In the genomic region with DNA sequence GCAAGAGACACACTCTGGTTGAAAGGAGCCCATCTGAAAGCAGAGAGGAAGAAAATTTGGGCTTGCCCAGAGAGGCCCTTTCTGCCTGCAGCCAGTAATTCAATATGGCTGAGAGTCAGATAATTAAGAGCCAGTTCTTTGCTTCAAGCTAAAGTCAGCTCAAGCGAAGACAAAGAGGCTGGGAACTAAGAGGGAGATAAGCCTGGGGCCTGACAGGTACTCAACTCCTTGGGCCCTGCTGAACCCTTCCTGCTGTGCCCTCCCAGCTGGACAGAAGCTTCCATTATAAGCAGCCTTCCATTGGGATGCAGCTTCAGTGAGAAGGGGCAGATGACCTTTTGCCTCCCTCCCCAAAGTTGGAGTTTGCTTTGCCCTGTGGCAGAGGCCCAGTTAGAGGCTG, we compare ENCODE assay signal across 25 cellular contexts. TPM values are rescaled to one million over a fixed set of nuclear protein-coding genes. Genes with fewer than 3 reads are reported as not detected.
DNase-seq lines count a peak whose midpoint lies in the region; ATAC-seq, FAIRE-seq and TF ChIP-seq lines count a peak whose summit lies in the region.
"Had no signal": no experiment of that assay in that cellular context is flagged by ENCODE, and none has a peak within 500 bp of the region (broad histone marks: within the 10 kb centered on the region; RNA-seq: fewer than 3 reads in every experiment).

No MANE protein-coding gene starts in this region.

- TF ChIP-seq EP300 in HepG2 (IDR thresholded peaks at IDR 0.05; ENCODE audit: low read depth in 2 of 2, low read length in 2 of 2) (no peak), HepG2 (CRISPR knock-in tag; IDR thresholded peaks at IDR 0.05; ENCODE audit: borderline replicate concordance) (no peak)

- no peak overlapping the region for H3K4me2 ChIP-seq in HepG2 (ENCODE audit: low read depth, low read length)
- H3K4me2 ChIP-seq in neuronal stem cell (ENCODE audit: insufficient read depth, low read length, poor library complexity, severe bottlenecking), result no peak overlapping the region
- H3K4me2 ChIP-seq: BLaER1, GM23338 had no signal

- DNase-seq in HepG2 (ENCODE audit: low spot score) (no peak), right lobe of liver (no peak), WERI-Rb-1 (peak; percentile 34), neuronal stem cell (ENCODE audit: low spot score) (no peak)
- DNase-seq in stimulated activated naive CD4-positive, alpha-beta T cell treated with Interleukin-2 at 50 U/mL for 16 hours (lab: John Stamatoyannopoulos, UW), result no peak
- no peak for DNase-seq in stimulated activated CD4-positive, alpha-beta T cell treated with anti-CD3 and anti-CD28 coated beads, Interleukin-4, amount 100 ng/mL, for 24 hours
- DNase-seq: Caco-2; CD4-positive, CD25-positive, alpha-beta regulatory T cell; CD8-positive, alpha-beta T cell; DMS79; EL; GF-D8; H9 had no signal

- H2BK120ac ChIP-seq in neuronal stem cell (ENCODE audit: low read depth, low read length), result no peak overlapping the region

- CTCF ChIA-PET in HepG2 (lab: Yijun Ruan, JAX; ENCODE audit: low intra/inter-chr PET ratio, low total read pairs), result no interaction called here

- BruUV-seq in HepG2 (replicated peaks; lab: Mats Ljungman, UMichigan), result no TSS peak

- no peak overlapping the region for H2AFZ ChIP-seq in HepG2 (ENCODE audit: low read length)
- no peak overlapping the region for H2AFZ ChIP-seq in neuronal stem cell (ENCODE audit: low read length)
- H2AFZ ChIP-seq: GM23338 had no signal

- H3K9me3 ChIP-seq in HepG2 (ENCODE audit: low read length) (no peaks in the 10 kb centered on the region), right lobe of liver (no peaks in the 10 kb centered on the region), WERI-Rb-1 (ENCODE audit: severe bottlenecking) (no peaks in the 10 kb centered on the region), neuronal stem cell (replicated peaks in 1 of 2; ENCODE audit: control insufficient read depth in 2 of 2, insufficient read depth in 1 of 2, low read depth in 1 of 2, low read length in 2 of 2) (peaks cover 0 to 2% of the 10 kb centered on the region in 2 donors)
- H3K9me3 ChIP-seq: BLaER1, Caco-2 had no signal

- H3K23ac ChIP-seq in neuronal stem cell (ENCODE audit: low read depth, low read length, poor library complexity), result no peak overlapping the region

- H3K4me1 ChIP-seq in HepG2 (ENCODE audit: insufficient read depth, low read length), result no peaks in the 10 kb centered on the region
- peaks cover 0 to 6% (median 0%) of the 10 kb centered on the region in 4 donors for H3K4me1 ChIP-seq in right lobe of liver
- H3K4me1 ChIP-seq in neuronal stem cell (ENCODE audit: control insufficient read depth in 2 of 2, insufficient read depth in 1 of 2, low read depth in 1 of 2, low read length in 2 of 2), result peaks cover 0 to 16% of the 10 kb centered on the region in 2 donors
- H3K4me1 ChIP-seq: BLaER1 had no signal

- WGBS in HepG2 (ENCODE audit: low lambda C conversion rate), result 100% methylated on average over 1 of the region's 1 CpG
- WGBS in right lobe of liver (ENCODE audit: insufficient coverage, low coverage, low lambda C conversion rate, missing lambda C conversion rate), result 83% methylated on average over 1 of the region's 1 CpG
- whole genome bisulfite sequencing in neuronal stem cell (ENCODE audit: extremely low coverage in 2 of 2, insufficient read length in 2 of 2, insufficient replicate concordance in 1 of 2), 2 donors, result no CpG with 5 or more reads among the region's 1 CpG

- no peaks in the 10 kb centered on the region for H4K20me1 ChIP-seq in HepG2 (ENCODE audit: insufficient read depth, low read length)

- TF ChIP-seq POLR2A in HepG2 (IDR thresholded peaks at IDR 0.05; ENCODE audit: insufficient read depth in 1 of 2, low read depth in 2 of 2, low read length in 2 of 2) (no peak), right lobe of liver (IDR thresholded peaks at IDR 0.05) (no peak)

- no peak overlapping the region for H3K9ac ChIP-seq in HepG2 (ENCODE audit: insufficient read depth, low read depth, low read length)
- H3K9ac ChIP-seq in neuronal stem cell (ENCODE audit: low read depth, low read length, poor library complexity), result no peak overlapping the region
- H3K9ac ChIP-seq: BLaER1 had no signal

- H3K36me3 ChIP-seq in HepG2 (replicated peaks in 1 of 2; ENCODE audit: control insufficient read depth in 1 of 2, insufficient read depth in 2 of 2, low read length in 2 of 2), result peaks cover 0 to 3% of the 10 kb centered on the region in 2 experiments; a peak in 3 of 5 replicates
- no peaks in the 10 kb centered on the region for H3K36me3 ChIP-seq in right lobe of liver
- peaks cover under 1% of the 10 kb centered on the region for H3K36me3 ChIP-seq in WERI-Rb-1
- H3K36me3 ChIP-seq in neuronal stem cell (replicated peaks in 1 of 2; ENCODE audit: control insufficient read depth in 2 of 2, insufficient read depth in 2 of 2, low read length in 2 of 2), result no peaks in the 10 kb centered on the region

- H3K27me3 ChIP-seq in HepG2 (ENCODE audit: control insufficient read depth in 1 of 2, insufficient read depth in 2 of 2, low read length in 2 of 2) (no peaks in the 10 kb centered on the region), right lobe of liver (peaks cover 0 to 6% of the 10 kb centered on the region in 2 donors), WERI-Rb-1 (ENCODE audit: insufficient read depth, low read depth, severe bottlenecking) (no peaks in the 10 kb centered on the region), neuronal stem cell (ENCODE audit: control insufficient read depth in 3 of 3, insufficient read depth in 3 of 3, low read depth in 1 of 3, low read length in 3 of 3) (peaks cover 0 to 29% (median 8%) of the 10 kb centered on the region in 3 experiments)
- H3K27me3 ChIP-seq: BLaER1 had no signal

- no peak overlapping the region for H4K8ac ChIP-seq in neuronal stem cell (ENCODE audit: low read depth, low read length)

- no peak overlapping the region for H3K18ac ChIP-seq in neuronal stem cell (ENCODE audit: low read length)

- no peak overlapping the region for H3K4ac ChIP-seq in neuronal stem cell (ENCODE audit: low read length)

- H2BK15ac ChIP-seq in neuronal stem cell (ENCODE audit: low read length), result no peak overlapping the region

- no peaks in the 10 kb centered on the region for H3K79me1 ChIP-seq in neuronal stem cell (ENCODE audit: low read depth, low read length)

- H3K14ac ChIP-seq in neuronal stem cell (ENCODE audit: low read length), result no peak overlapping the region

- H3K4me3 ChIP-seq in HepG2 (replicated peaks in 1 of 3; ENCODE audit: insufficient read depth in 1 of 3, low read depth in 2 of 3, low read length in 3 of 3) (no peak overlapping the region), right lobe of liver (no peak overlapping the region), WERI-Rb-1 (ENCODE audit: low read depth, low read length) (no peak overlapping the region), neuronal stem cell (ENCODE audit: low read length in 2 of 2) (no peak overlapping the region)
- H3K4me3 ChIP-seq: BLaER1, GM23338 had no signal

- H3K79me2 ChIP-seq in HepG2 (ENCODE audit: insufficient read depth, low read length), result no peaks in the 10 kb centered on the region

- no peak for FAIRE-seq in HepG2 (lab: Jason Lieb, UNC)
- FAIRE-seq: A204.1, GM12891, GM18507 had no signal

- intact Hi-C loops in HepG2 (cut with micrococcal nuclease; ENCODE audit: unreplicated experiment), result no loop called here
- intact Hi-C loops in right lobe of liver (cut with DNase I), result no loop called here

- H2BK12ac ChIP-seq in neuronal stem cell (ENCODE audit: low read length), result no peak overlapping the region

- TF ChIP-seq CTCF in HepG2 (CRISPR knock-in tag; IDR thresholded peaks at IDR 0.05) (no peak), right lobe of liver (IDR thresholded peaks at IDR 0.05) (no peak), WERI-Rb-1 (IDR thresholded peaks at IDR 0.05; ENCODE audit: low read depth, low read length) (no peak)

- TF ChIP-seq RAD21 in HepG2 (CRISPR knock-in tag; IDR thresholded peaks at IDR 0.05), result no peak

- ATAC-seq in HepG2 (no peak), right lobe of liver (no peak), HG03175 (IDR thresholded peaks at IDR 0.05; ENCODE audit: unreplicated experiment) (no peak)
- ATAC-seq: CD8-positive, alpha-beta T cell; GM23338; HCT116 had no signal

- H2AK5ac ChIP-seq in neuronal stem cell (ENCODE audit: low read depth, low read length), result no peak overlapping the region

- H4K91ac ChIP-seq in neuronal stem cell (ENCODE audit: low read depth, low read length, poor library complexity), result no peak overlapping the region

- POLR2A ChIA-PET in HepG2 (lab: Yijun Ruan, JAX), result interaction anchor here (1.7 kb wide), 1 partner anchor 10 kb away, joined by 4 read pairs; no protein-coding TSS in a partner anchor

- H3K27ac ChIP-seq in HepG2 (ENCODE audit: extremely low read length, insufficient read depth, low read length) (no peak overlapping the region), right lobe of liver (no peak overlapping the region), WERI-Rb-1 (peak overlapping the region; percentile 28; the same call in 1 of the 2 replicates), neuronal stem cell (replicated peaks; ENCODE audit: low read length) (peak overlapping the region; percentile 86)
- H3K27ac ChIP-seq: 22Rv1, BLaER1, C4-2B had no signal

- H2BK5ac ChIP-seq in neuronal stem cell (ENCODE audit: low read length), result no peak overlapping the region

- in situ Hi-C loops in HepG2 (cut with HindIII; ENCODE audit: extremely low pct_ligation_motif_present, low pct_unique_long_range_greater_than_20kb), result no loop called here

RNA-seq across cellular contexts. Expression of gene FBXO41, which starts 12.0 kb away (rescaled TPM):
- 3.0 and 4.2 TPM in 2 replicates for total RNA-seq in HepG2 (2016; rRNA removed; fragmentation: Illumina TruSeq; extraction: Trizol)
- 1.2 TPM in 2 replicates for total RNA-seq in HepG2 (2016; cell fraction: cytosol; rRNA removed; fragmentation: Illumina TruSeq; extraction: Trizol; ENCODE audit: low read depth)
- 2.7 and 3.8 TPM in 2 replicates for total RNA-seq in HepG2 (2016; cell fraction: insoluble cytoplasmic fraction; rRNA removed; fragmentation: Illumina TruSeq; extraction: Trizol)
- total RNA-seq in HepG2 (2016; cell fraction: membrane; rRNA removed; fragmentation: Illumina TruSeq; extraction: Trizol), result 2.4 and 2.5 TPM in 2 replicates
- 6.0 and 6.4 TPM in 2 replicates for total RNA-seq in HepG2 (2016; cell fraction: nucleus; rRNA removed; fragmentation: Illumina TruSeq; extraction: Trizol)
- 10.3 and 11.1 TPM in 2 replicates for polyA plus RNA-seq in HepG2 (2011; rRNA removed)
- 5.7 and 7.4 TPM in 2 replicates for polyA plus RNA-seq in HepG2 (2011; cell fraction: cytosol; rRNA removed)
- polyA plus RNA-seq in HepG2 (2011; cell fraction: nucleus; rRNA removed), result 32.6 and 44.1 TPM in 2 replicates
- 8.1 and 9.8 TPM in 2 replicates for polyA plus RNA-seq in HepG2 (2012)
- polyA plus RNA-seq in HepG2 (2016; cell fraction: cytosol; fragmentation: Illumina TruSeq; extraction: Trizol; ENCODE audit: low read depth), result 1.0 and 1.1 TPM in 2 replicates
- polyA plus RNA-seq in HepG2 (2016; cell fraction: insoluble cytoplasmic fraction; fragmentation: Illumina TruSeq; extraction: Trizol; ENCODE audit: low read depth), result 3.1 and 4.1 TPM in 2 replicates
- 1.6 and 2.0 TPM in 2 replicates for polyA plus RNA-seq in HepG2 (2016; cell fraction: membrane; fragmentation: Illumina TruSeq; extraction: Trizol; ENCODE audit: low read depth)
- 20.4 and 21.9 TPM in 2 replicates for polyA plus RNA-seq in HepG2 (2016; cell fraction: nucleus; fragmentation: Illumina TruSeq; extraction: Trizol; ENCODE audit: insufficient read depth, low read depth)
- 12.4 and 15.2 TPM in 2 replicates for polyA minus RNA-seq in HepG2 (2011; rRNA and poly(A)+ RNA removed; ENCODE audit: low replicate concordance)
- polyA minus RNA-seq in HepG2 (2011; cell fraction: cytosol; rRNA and poly(A)+ RNA removed), result 5.4 and 6.2 TPM in 2 replicates
- polyA minus RNA-seq in HepG2 (2011; cell fraction: nucleus; rRNA and poly(A)+ RNA removed), result 14.7 and 16.5 TPM in 2 replicates
- total RNA-seq in right lobe of liver, result under 1 TPM; 0.13 to 0.65 (median 0.38) TPM
- polyA plus RNA-seq in neuronal stem cell (2013, experiment 1 of 2), result 3.3 TPM
- 3.3 TPM for polyA plus RNA-seq in neuronal stem cell (2013, experiment 2 of 2)

RNA-seq across cellular contexts. Expression of gene EGR4, which starts 21.1 kb away (rescaled TPM):
- total RNA-seq in HepG2 (2016; rRNA removed; fragmentation: Illumina TruSeq; extraction: Trizol) (not detected in 2 replicates), right lobe of liver (not detected)
- not detected in 2 replicates for total RNA-seq in HepG2 (2016; cell fraction: cytosol; rRNA removed; fragmentation: Illumina TruSeq; extraction: Trizol; ENCODE audit: low read depth)
- 0.06 TPM in 1 of 2 replicates, not detected in the other for total RNA-seq in HepG2 (2016; cell fraction: insoluble cytoplasmic fraction; rRNA removed; fragmentation: Illumina TruSeq; extraction: Trizol)
- not detected in 2 replicates for total RNA-seq in HepG2 (2016; cell fraction: membrane; rRNA removed; fragmentation: Illumina TruSeq; extraction: Trizol)
- not detected in 2 replicates for total RNA-seq in HepG2 (2016; cell fraction: nucleus; rRNA removed; fragmentation: Illumina TruSeq; extraction: Trizol)
- not detected in 2 replicates for polyA plus RNA-seq in HepG2 (2011; rRNA removed)
- 0.03 TPM in 1 of 2 replicates, not detected in the other for polyA plus RNA-seq in HepG2 (2011; cell fraction: cytosol; rRNA removed)
- 0.07 TPM in 1 of 2 replicates, not detected in the other for polyA plus RNA-seq in HepG2 (2011; cell fraction: nucleus; rRNA removed)
- polyA plus RNA-seq in HepG2 (2012), result not detected in 2 replicates
- polyA plus RNA-seq in HepG2 (2016; cell fraction: cytosol; fragmentation: Illumina TruSeq; extraction: Trizol; ENCODE audit: low read depth), result not detected in 2 replicates
- polyA plus RNA-seq in HepG2 (2016; cell fraction: insoluble cytoplasmic fraction; fragmentation: Illumina TruSeq; extraction: Trizol; ENCODE audit: low read depth), result not detected in 2 replicates
- polyA plus RNA-seq in HepG2 (2016; cell fraction: membrane; fragmentation: Illumina TruSeq; extraction: Trizol; ENCODE audit: low read depth), result not detected in 2 replicates
- not detected in 2 replicates for polyA plus RNA-seq in HepG2 (2016; cell fraction: nucleus; fragmentation: Illumina TruSeq; extraction: Trizol; ENCODE audit: insufficient read depth, low read depth)
- not detected in 2 replicates for polyA minus RNA-seq in HepG2 (2011; rRNA and poly(A)+ RNA removed; ENCODE audit: low replicate concordance)
- polyA minus RNA-seq in HepG2 (2011; cell fraction: cytosol; rRNA and poly(A)+ RNA removed), result not detected in 2 replicates
- polyA minus RNA-seq in HepG2 (2011; cell fraction: nucleus; rRNA and poly(A)+ RNA removed), result 0.25 TPM in 1 of 2 replicates, not detected in the other
- 0.10 TPM for polyA plus RNA-seq in neuronal stem cell (2013, experiment 1 of 2)
- 0.10 TPM for polyA plus RNA-seq in neuronal stem cell (2013, experiment 2 of 2)
- total RNA-seq: Caco-2, G401, GM23338, H4 had no signal
- polyA plus RNA-seq: AG04450; CD4-positive, CD25-positive, alpha-beta regulatory T cell had no signal

RNA-seq across cellular contexts. Expression of gene CCT7, which starts 38.2 kb away (rescaled TPM):
- total RNA-seq in HepG2 (2016; rRNA removed; fragmentation: Illumina TruSeq; extraction: Trizol), result 517 and 689 TPM in 2 replicates
- total RNA-seq in HepG2 (2016; cell fraction: cytosol; rRNA removed; fragmentation: Illumina TruSeq; extraction: Trizol; ENCODE audit: low read depth), result 83.8 and 91.7 TPM in 2 replicates
- total RNA-seq in HepG2 (2016; cell fraction: insoluble cytoplasmic fraction; rRNA removed; fragmentation: Illumina TruSeq; extraction: Trizol), result 525 and 715 TPM in 2 replicates
- total RNA-seq in HepG2 (2016; cell fraction: membrane; rRNA removed; fragmentation: Illumina TruSeq; extraction: Trizol), result 114 and 115 TPM in 2 replicates
- 196 and 212 TPM in 2 replicates for total RNA-seq in HepG2 (2016; cell fraction: nucleus; rRNA removed; fragmentation: Illumina TruSeq; extraction: Trizol)
- polyA plus RNA-seq in HepG2 (2011; rRNA removed), result 326 and 347 TPM in 2 replicates
- polyA plus RNA-seq in HepG2 (2011; cell fraction: cytosol; rRNA removed), result 421 and 439 TPM in 2 replicates
- 113 and 132 TPM in 2 replicates for polyA plus RNA-seq in HepG2 (2011; cell fraction: nucleus; rRNA removed)
- polyA plus RNA-seq in HepG2 (2012), result 497 and 591 TPM in 2 replicates
- 60.5 and 62.9 TPM in 2 replicates for polyA plus RNA-seq in HepG2 (2016; cell fraction: cytosol; fragmentation: Illumina TruSeq; extraction: Trizol; ENCODE audit: low read depth)
- 605 and 611 TPM in 2 replicates for polyA plus RNA-seq in HepG2 (2016; cell fraction: insoluble cytoplasmic fraction; fragmentation: Illumina TruSeq; extraction: Trizol; ENCODE audit: low read depth)
- polyA plus RNA-seq in HepG2 (2016; cell fraction: membrane; fragmentation: Illumina TruSeq; extraction: Trizol; ENCODE audit: low read depth), result 71.6 and 78.2 TPM in 2 replicates
- 207 and 227 TPM in 2 replicates for polyA plus RNA-seq in HepG2 (2016; cell fraction: nucleus; fragmentation: Illumina TruSeq; extraction: Trizol; ENCODE audit: insufficient read depth, low read depth)
- polyA minus RNA-seq in HepG2 (2011; rRNA and poly(A)+ RNA removed; ENCODE audit: low replicate concordance), result 594 and 852 TPM in 2 replicates
- 197 and 217 TPM in 2 replicates for polyA minus RNA-seq in HepG2 (2011; cell fraction: cytosol; rRNA and poly(A)+ RNA removed)
- 138 and 184 TPM in 2 replicates for polyA minus RNA-seq in HepG2 (2011; cell fraction: nucleus; rRNA and poly(A)+ RNA removed)
- total RNA-seq in right lobe of liver, result 100 to 1,000 TPM in 3 of 6 experiments, 10 to 100 TPM in 3; 83.5 to 131 (median 99.4) TPM
- 438 TPM for polyA plus RNA-seq in neuronal stem cell (2013, experiment 1 of 2)
- 440 TPM for polyA plus RNA-seq in neuronal stem cell (2013, experiment 2 of 2)

RNA-seq across cellular contexts. Expression of gene PRADC1, which starts 39.2 kb away (rescaled TPM):
- 30.0 and 37.2 TPM in 2 replicates for total RNA-seq in HepG2 (2016; rRNA removed; fragmentation: Illumina TruSeq; extraction: Trizol)
- 141 and 145 TPM in 2 replicates for total RNA-seq in HepG2 (2016; cell fraction: cytosol; rRNA removed; fragmentation: Illumina TruSeq; extraction: Trizol; ENCODE audit: low read depth)
- 25.4 and 37.6 TPM in 2 replicates for total RNA-seq in HepG2 (2016; cell fraction: insoluble cytoplasmic fraction; rRNA removed; fragmentation: Illumina TruSeq; extraction: Trizol)
- 112 and 121 TPM in 2 replicates for total RNA-seq in HepG2 (2016; cell fraction: membrane; rRNA removed; fragmentation: Illumina TruSeq; extraction: Trizol)
- 16.8 TPM in 2 replicates for total RNA-seq in HepG2 (2016; cell fraction: nucleus; rRNA removed; fragmentation: Illumina TruSeq; extraction: Trizol)
- polyA plus RNA-seq in HepG2 (2011; rRNA removed), result 11.6 and 12.1 TPM in 2 replicates
- 10.0 and 15.9 TPM in 2 replicates for polyA plus RNA-seq in HepG2 (2011; cell fraction: cytosol; rRNA removed)
- 4.1 and 7.0 TPM in 2 replicates for polyA plus RNA-seq in HepG2 (2011; cell fraction: nucleus; rRNA removed)
- polyA plus RNA-seq in HepG2 (2012), result 5.7 and 8.8 TPM in 2 replicates
- polyA plus RNA-seq in HepG2 (2016; cell fraction: cytosol; fragmentation: Illumina TruSeq; extraction: Trizol; ENCODE audit: low read depth), result 152 and 157 TPM in 2 replicates
- 23.1 and 23.9 TPM in 2 replicates for polyA plus RNA-seq in HepG2 (2016; cell fraction: insoluble cytoplasmic fraction; fragmentation: Illumina TruSeq; extraction: Trizol; ENCODE audit: low read depth)
- polyA plus RNA-seq in HepG2 (2016; cell fraction: membrane; fragmentation: Illumina TruSeq; extraction: Trizol; ENCODE audit: low read depth), result 103 and 106 TPM in 2 replicates
- polyA plus RNA-seq in HepG2 (2016; cell fraction: nucleus; fragmentation: Illumina TruSeq; extraction: Trizol; ENCODE audit: insufficient read depth, low read depth), result 23.7 and 26.7 TPM in 2 replicates
- polyA minus RNA-seq in HepG2 (2011; rRNA and poly(A)+ RNA removed; ENCODE audit: low replicate concordance), result 19.5 and 55.8 TPM in 2 replicates
- polyA minus RNA-seq in HepG2 (2011; cell fraction: cytosol; rRNA and poly(A)+ RNA removed), result 2.7 and 5.5 TPM in 2 replicates
- polyA minus RNA-seq in HepG2 (2011; cell fraction: nucleus; rRNA and poly(A)+ RNA removed), result 2.2 and 3.3 TPM in 2 replicates
- 10 to 100 TPM; 17.8 to 26.1 (median 22.5) TPM for total RNA-seq in right lobe of liver
- polyA plus RNA-seq in neuronal stem cell (2013, experiment 1 of 2), result 9.8 TPM
- polyA plus RNA-seq in neuronal stem cell (2013, experiment 2 of 2), result 9.4 TPM

RNA-seq across cellular contexts. Expression of gene SMYD5, which starts 58.2 kb away (rescaled TPM):
- 70.4 and 70.6 TPM in 2 replicates for total RNA-seq in HepG2 (2016; rRNA removed; fragmentation: Illumina TruSeq; extraction: Trizol)
- total RNA-seq in HepG2 (2016; cell fraction: cytosol; rRNA removed; fragmentation: Illumina TruSeq; extraction: Trizol; ENCODE audit: low read depth), result 9.8 and 10.0 TPM in 2 replicates
- total RNA-seq in HepG2 (2016; cell fraction: insoluble cytoplasmic fraction; rRNA removed; fragmentation: Illumina TruSeq; extraction: Trizol), result 60.2 and 71.8 TPM in 2 replicates
- 27.7 and 31.2 TPM in 2 replicates for total RNA-seq in HepG2 (2016; cell fraction: membrane; rRNA removed; fragmentation: Illumina TruSeq; extraction: Trizol)
- 60.7 and 66.5 TPM in 2 replicates for total RNA-seq in HepG2 (2016; cell fraction: nucleus; rRNA removed; fragmentation: Illumina TruSeq; extraction: Trizol)
- 55.8 and 62.2 TPM in 2 replicates for polyA plus RNA-seq in HepG2 (2011; rRNA removed)
- 42.9 and 47.4 TPM in 2 replicates for polyA plus RNA-seq in HepG2 (2011; cell fraction: cytosol; rRNA removed)
- polyA plus RNA-seq in HepG2 (2011; cell fraction: nucleus; rRNA removed), result 96.0 and 102 TPM in 2 replicates
- polyA plus RNA-seq in HepG2 (2012), result 48.5 and 51.9 TPM in 2 replicates
- 8.0 TPM in 2 replicates for polyA plus RNA-seq in HepG2 (2016; cell fraction: cytosol; fragmentation: Illumina TruSeq; extraction: Trizol; ENCODE audit: low read depth)
- 52.6 and 65.1 TPM in 2 replicates for polyA plus RNA-seq in HepG2 (2016; cell fraction: insoluble cytoplasmic fraction; fragmentation: Illumina TruSeq; extraction: Trizol; ENCODE audit: low read depth)
- 20.7 and 22.3 TPM in 2 replicates for polyA plus RNA-seq in HepG2 (2016; cell fraction: membrane; fragmentation: Illumina TruSeq; extraction: Trizol; ENCODE audit: low read depth)
- 82.3 and 84.7 TPM in 2 replicates for polyA plus RNA-seq in HepG2 (2016; cell fraction: nucleus; fragmentation: Illumina TruSeq; extraction: Trizol; ENCODE audit: insufficient read depth, low read depth)
- polyA minus RNA-seq in HepG2 (2011; rRNA and poly(A)+ RNA removed; ENCODE audit: low replicate concordance), result 57.7 and 119 TPM in 2 replicates
- 18.6 and 21.6 TPM in 2 replicates for polyA minus RNA-seq in HepG2 (2011; cell fraction: cytosol; rRNA and poly(A)+ RNA removed)
- 78.0 and 87.9 TPM in 2 replicates for polyA minus RNA-seq in HepG2 (2011; cell fraction: nucleus; rRNA and poly(A)+ RNA removed)
- 10 to 100 TPM in 3 of 6 experiments, 1 to 10 TPM in 3; 5.3 to 12.2 (median 9.4) TPM for total RNA-seq in right lobe of liver
- 22.5 TPM for polyA plus RNA-seq in neuronal stem cell (2013, experiment 1 of 2)
- 22.4 TPM for polyA plus RNA-seq in neuronal stem cell (2013, experiment 2 of 2)

Comparison
In these comparisons a context has a peak if more than half of its experiments do, and no peak if none do; other contexts are left out.
1. H3K27ac ChIP-seq: peak in WERI-Rb-1 (single experiment) and neuronal stem cell (single experiment); none in HepG2 (single experiment) and right lobe of liver (0 of 3).